29 cellular contexts compared by ENCODE assay signal in the genomic region with DNA sequence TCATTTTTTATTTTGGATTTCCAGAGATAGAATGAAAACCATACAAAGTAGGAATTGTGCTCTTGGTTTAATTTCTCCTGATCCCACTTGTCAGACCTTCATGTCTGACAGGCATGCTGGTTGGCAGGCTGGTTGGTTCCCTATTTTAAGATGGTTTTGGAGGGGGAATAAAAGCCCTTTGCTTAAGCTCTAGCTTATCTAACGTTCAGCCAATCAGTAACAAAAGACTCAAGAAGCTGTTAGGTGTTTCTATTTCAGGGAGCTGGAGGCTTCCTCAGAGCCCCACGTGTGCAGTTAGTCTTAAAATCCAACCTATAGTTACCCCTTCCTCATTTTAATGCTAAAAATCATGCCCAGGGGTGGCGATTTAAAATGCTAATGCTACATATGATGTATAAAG. TPM values are rescaled to one million over a fixed set of nuclear protein-coding genes. Genes with fewer than 3 reads are reported as not detected.
A peak's percentile ranks its signal among the peaks of the same experiment; 100 is the strongest.
DNase-seq lines count a peak whose midpoint lies in the region; ATAC-seq, FAIRE-seq and TF ChIP-seq lines count a peak whose summit lies in the region.
"Had no signal": no experiment of that assay in that cellular context is flagged by ENCODE, and none has a peak within 500 bp of the region (broad histone marks: within the 10 kb centered on the region; RNA-seq: fewer than 3 reads in every experiment).

No MANE protein-coding gene starts in this region.

- TF ChIP-seq CTCF in IMR-90 (conservative IDR thresholded peaks at IDR 0.05; ENCODE audit: low read depth, low read length) (no peak), K562 (IDR thresholded peaks at IDR 0.05 in 2 of 3, conservative IDR thresholded peaks at IDR 0.05 in 1 of 3; ENCODE audit: insufficient read depth in 2 of 3, low read depth in 1 of 3, low read length in 3 of 3) (no peak), WERI-Rb-1 (IDR thresholded peaks at IDR 0.05; ENCODE audit: low read depth, low read length) (no peak)

- no peak overlapping the region for H4K8ac ChIP-seq in IMR-90 (ENCODE audit: low read depth in 2 of 2, low read length in 2 of 2)

- H3K4me3 Mint-ChIP-seq in T-helper 2 cell treated with Interferon-gamma antibody and Interleukin-4, amounts not matched to agents 5 μg/mL and 100 μg/mL, for 36 hours = no peak overlapping the region
- H3K4me3 Mint-ChIP-seq: activated CD4-positive, alpha-beta T cell treated with anti-CD3 and anti-CD28 coated beads, Interleukin-2, amount 10 ng/mL, durations not matched to agents 7 days and 5 days; WTC11 had no signal

- H3K27me3 Mint-ChIP-seq in T-helper 2 cell treated with Interferon-gamma antibody and Interleukin-4, amounts not matched to agents 5 μg/mL and 100 μg/mL, for 36 hours (ENCODE audit: low read depth) = peaks cover 53% of the 10 kb centered on the region

- POLR2A ChIA-PET in IMR-90 (lab: Charles Lee; ENCODE audit: unreplicated experiment) (no interaction called here), K562 (lab: Yijun Ruan, JAX) (interaction anchor here (1.0 kb wide), 1 partner anchor 36 kb away, joined by 3 read pairs; no protein-coding TSS in a partner anchor)

- H2BK20ac ChIP-seq in IMR-90 (ENCODE audit: low read depth, low read length) = no peak overlapping the region

- no peaks in the 10 kb centered on the region for H3K79me2 ChIP-seq in K562 (ENCODE audit: control insufficient read depth, insufficient read depth, low read length)

- no peak overlapping the region for H4K91ac ChIP-seq in IMR-90 (ENCODE audit: insufficient read depth, low read depth, low read length)

- ATAC-seq in IMR-90 (ENCODE audit: low read depth) (no peak), K562 (no peak)
- ATAC-seq: activated T-cell treated with anti-CD3 and anti-CD28 coated beads, Interleukin-2, amount 50 U/mL, for 4 hours; HCT116; left lung; WTC11 had no signal

- no peak for FAIRE-seq in K562 (lab: Jason Lieb, UNC)
- FAIRE-seq: endothelial cell of umbilical vein had no signal

- no peak for TF ChIP-seq EP300 in K562 (IDR thresholded peaks at IDR 0.05; ENCODE audit: low read length)

- no peak overlapping the region for H2BK15ac ChIP-seq in IMR-90 (ENCODE audit: low read depth, low read length)

- H3K27ac ChIP-seq in IMR-90 (ENCODE audit: insufficient read depth, low read length) (no peak overlapping the region), K562 (ENCODE audit: extremely low read depth, low read depth, low read length) (no peak overlapping the region), WERI-Rb-1 (no peak overlapping the region)
- H3K27ac ChIP-seq: left lung, RWPE1, SK-N-MC, skin epidermis, tibial artery had no signal

- H3K4me1 Mint-ChIP-seq in T-helper 2 cell treated with Interferon-gamma antibody and Interleukin-4, amounts not matched to agents 5 μg/mL and 100 μg/mL, for 36 hours (ENCODE audit: low read depth) = peaks cover 23% of the 10 kb centered on the region

- BruUV-seq in IMR-90 (replicated peaks; lab: Mats Ljungman, UMichigan) (no TSS peak), K562 (replicated peaks; lab: Mats Ljungman, UMichigan) (no TSS peak)

- no peak overlapping the region for H3K23ac ChIP-seq in IMR-90 (ENCODE audit: low read depth, low read length)

- in situ Hi-C loops in IMR-90 (cut with MboI; ENCODE audit: low sequenced_read_pairs) = no loop called here
- in situ Hi-C loops in K562 (cut with MboI) = no loop called here
- in situ Hi-C loops in G401 (cut with HindIII; ENCODE audit: low sequenced_read_pairs) = no loop called here

- WGBS in IMR-90 (ENCODE audit: extremely low coverage in 2 of 2, insufficient read length in 1 of 2), 2 experiments = no CpG with 5 or more reads among the region's 3 CpGs
- 0% methylated on average over 3 of the region's 3 CpGs for WGBS in K562 (ENCODE audit: insufficient coverage, low coverage, missing lambda C conversion rate)

- CTCF ChIA-PET in IMR-90 (lab: Yijun Ruan, JAX) (no interaction called here), K562 (lab: Yijun Ruan, JAX; ENCODE audit: low intra/inter-chr PET ratio) (no interaction called here)

- no peak for DNase-seq in IMR-90
- peak; percentile 55 for DNase-seq in NOMO-1 treated with DMSO at 0.1 percent for 48 hours (lab: John Stamatoyannopoulos, UW; ENCODE audit: unreplicated experiment)
- DNase-seq in K562 (ENCODE audit: extremely low read depth in 1 of 4, low spot score in 3 of 4) = no peak
- no peak for DNase-seq in WERI-Rb-1
- DNase-seq in Ammon's horn (ENCODE audit: low spot score) = no peak
- no peak for DNase-seq in G401 (ENCODE audit: low spot score)
- no peak for DNase-seq in T-helper 2 cell treated with Interferon-gamma antibody and Interleukin-4, amounts not matched to agents 5 μg/mL and 100 μg/mL, for 36 hours (ENCODE audit: low spot score)
- DNase-seq: activated CD4-positive, alpha-beta T cell treated with anti-CD3 and anti-CD28 coated beads, Interleukin-2, amount 10 ng/mL, durations not matched to agents 7 days and 5 days; activated gamma-delta T cell treated with Interleukin-2 at 50 U/mL for 16 hours; activated T-cell treated with anti-CD3 and anti-CD28 coated beads, Interleukin-2, amount 50 U/mL, for 4 hours; CD4-positive, alpha-beta memory T cell; DMS53; GF-D8; left lung; NCI-H1092 treated with DMSO at 0.1 percent for 48 hours; NCI-H187; NCI-H69; nucleus accumbens; T-helper 2 cell; tibial artery had no signal

- H3K9me1 ChIP-seq in IMR-90 (ENCODE audit: insufficient read depth, low read length) (no peaks in the 10 kb centered on the region), K562 (ENCODE audit: control insufficient read depth, insufficient read depth, low read length) (no peaks in the 10 kb centered on the region)

- H3K36me3 ChIP-seq in IMR-90 (ENCODE audit: control insufficient read depth, insufficient read depth, low read length) (no peaks in the 10 kb centered on the region), K562 (ENCODE audit: control insufficient read depth, insufficient read depth, low read length) (no peaks in the 10 kb centered on the region), WERI-Rb-1 (no peaks in the 10 kb centered on the region)
- H3K36me3 ChIP-seq: left lung, tibial artery had no signal

- peaks cover 20% of the 10 kb centered on the region for H3K27me3 ChIP-seq in IMR-90 (ENCODE audit: control insufficient read depth, insufficient read depth, low read length)
- peaks cover 18 to 23% of the 10 kb centered on the region in 2 experiments for H3K27me3 ChIP-seq in K562 (ENCODE audit: control insufficient read depth in 2 of 2, insufficient read depth in 2 of 2, low read length in 2 of 2)
- H3K27me3 ChIP-seq in mononuclear cell (ENCODE audit: insufficient read depth, low read length) = no peaks in the 10 kb centered on the region
- H3K27me3 ChIP-seq in WERI-Rb-1 (ENCODE audit: insufficient read depth, low read depth, severe bottlenecking) = no peaks in the 10 kb centered on the region

- H2AFZ ChIP-seq in IMR-90 (replicated peaks; ENCODE audit: low read length, poor library complexity) (no peak overlapping the region), K562 (ENCODE audit: low read depth, low read length) (no peak overlapping the region)

- H3K9me3 Mint-ChIP-seq in T-helper 2 cell treated with Interferon-gamma antibody and Interleukin-4, amounts not matched to agents 5 μg/mL and 100 μg/mL, for 36 hours = no peaks in the 10 kb centered on the region
- H3K9me3 Mint-ChIP-seq: activated T-cell treated with anti-CD3 and anti-CD28 coated beads, Interleukin-2, amount 50 U/mL, for 4 hours; CD4-positive, alpha-beta memory T cell had no signal

- no peak overlapping the region for H2AK5ac ChIP-seq in IMR-90 (ENCODE audit: low read depth, low read length)

- dilution Hi-C loops in IMR-90 (cut with HindIII; ENCODE audit: low sequenced_read_pairs, unreplicated experiment) = no loop called here

- intact Hi-C loops in IMR-90 (cut with micrococcal nuclease) (no loop called here), K562 (cut with micrococcal nuclease) (no loop called here)

- TF ChIP-seq RAD21 in IMR-90 (IDR thresholded peaks at IDR 0.05; ENCODE audit: low read length) = no peak
- TF ChIP-seq RAD21 in K562 (CRISPR knock-in tag; conservative IDR thresholded peaks at IDR 0.05 in 1 of 2, IDR thresholded peaks at IDR 0.05 in 1 of 2) = no peak

- no peak overlapping the region for H4K5ac ChIP-seq in IMR-90 (ENCODE audit: low read depth, low read length)

- H4K20me1 ChIP-seq in IMR-90 (ENCODE audit: insufficient read depth, low read length) (no peaks in the 10 kb centered on the region), K562 (replicated peaks; ENCODE audit: control insufficient read depth, insufficient read depth, low read length) (peaks cover 3% of the 10 kb centered on the region; the same call in 1 of the 2 replicates)

- no peaks in the 10 kb centered on the region for H3K36me3 Mint-ChIP-seq in T-helper 2 cell treated with Interferon-gamma antibody and Interleukin-4, amounts not matched to agents 5 μg/mL and 100 μg/mL, for 36 hours (ENCODE audit: low read depth)
- H3K36me3 Mint-ChIP-seq: CD4-positive, alpha-beta memory T cell; WTC11 had no signal

- H3K4me3 ChIP-seq in IMR-90 (ENCODE audit: insufficient read depth, low read depth, low read length) (no peak overlapping the region), K562 (no peak overlapping the region), mononuclear cell (ENCODE audit: low read length) (peak overlapping the region; percentile 22), WERI-Rb-1 (ENCODE audit: low read depth, low read length) (no peak overlapping the region)
- H3K4me3 ChIP-seq: left lung, SK-N-MC, skin epidermis, tibial artery had no signal

- no peak overlapping the region for H3K56ac ChIP-seq in IMR-90 (ENCODE audit: extremely low read depth, insufficient read depth, low read length)

- H3K79me1 ChIP-seq in IMR-90 (ENCODE audit: low read depth in 1 of 2, low read length in 2 of 2) = no peaks in the 10 kb centered on the region

- H2BK5ac ChIP-seq in IMR-90 (ENCODE audit: low read depth, low read length, poor library complexity, severe bottlenecking) = no peak overlapping the region

- no peak overlapping the region for H3K14ac ChIP-seq in IMR-90 (replicated peaks; ENCODE audit: low read depth, low read length)

- no peak overlapping the region for H3K9ac ChIP-seq in IMR-90 (ENCODE audit: low read depth, low read length)
- H3K9ac ChIP-seq in K562 (ENCODE audit: insufficient read depth in 1 of 2, low read depth in 2 of 2, low read length in 2 of 2) = no peak overlapping the region

- TF ChIP-seq POLR2A in IMR-90 (IDR thresholded peaks at IDR 0.05; ENCODE audit: low read depth, low read length) (no peak), K562 (conservative IDR thresholded peaks at IDR 0.05) (no peak)

- no peaks in the 10 kb centered on the region for H3K9me3 ChIP-seq in IMR-90 (ENCODE audit: control insufficient read depth, insufficient read depth, low read length)
- no peaks in the 10 kb centered on the region for H3K9me3 ChIP-seq in K562 (replicated peaks; ENCODE audit: control insufficient read depth, insufficient read depth, low read depth, low read length)
- H3K9me3 ChIP-seq in mononuclear cell (ENCODE audit: low read depth, low read length) = no peaks in the 10 kb centered on the region
- no peaks in the 10 kb centered on the region for H3K9me3 ChIP-seq in WERI-Rb-1 (ENCODE audit: severe bottlenecking)
- H3K9me3 ChIP-seq: left lung, tibial artery had no signal

- H3K4me2 ChIP-seq in IMR-90 (ENCODE audit: low read depth, low read length) (no peak overlapping the region), K562 (ENCODE audit: insufficient read depth, low read length) (no peak overlapping the region)

- H3K4ac ChIP-seq in IMR-90 (ENCODE audit: low read depth, low read length) = no peak overlapping the region

- H3K4me1 ChIP-seq in IMR-90 (ENCODE audit: control insufficient read depth, insufficient read depth, low read length) (no peaks in the 10 kb centered on the region), K562 (replicated peaks in 1 of 2; ENCODE audit: control insufficient read depth in 2 of 2, insufficient read depth in 2 of 2, low read length in 2 of 2) (no peaks in the 10 kb centered on the region; a peak in 1 of 5 replicates), mononuclear cell (ENCODE audit: insufficient read depth, low read length) (peaks cover 43% of the 10 kb centered on the region)
- H3K4me1 ChIP-seq: left lung, tibial artery had no signal

- no peak overlapping the region for H2BK120ac ChIP-seq in IMR-90 (ENCODE audit: low read depth, low read length)

- no peak overlapping the region for H3K18ac ChIP-seq in IMR-90 (ENCODE audit: low read depth, low read length)

- H3K27ac Mint-ChIP-seq in T-helper 2 cell treated with Interferon-gamma antibody and Interleukin-4, amounts not matched to agents 5 μg/mL and 100 μg/mL, for 36 hours = no peak overlapping the region
- H3K27ac Mint-ChIP-seq: WTC11 had no signal

- peak overlapping the region; percentile 28 for H2AK9ac ChIP-seq in IMR-90 (replicated peaks; ENCODE audit: low read depth, low read length, poor library complexity)

RNA-seq across cellular contexts. Expression of a gene that starts 40.5 kb away (rescaled TPM):
- total RNA-seq in IMR-90 (2012; rRNA removed) (under 0.01 TPM in 2 replicates), K562 (2014; rRNA removed) (0.04 and 0.27 TPM in 2 replicates), K562 (2014; rRNA removed; fragmentation: Illumina TruSeq; extraction: Trizol) (0.04 TPM in 1 of 2 replicates, not detected in the other), K562 (2015; rRNA removed; fragmentation: Illumina TruSeq; extraction: Trizol) (0.04 TPM in 1 of 2 replicates, not detected in the other), K562 (2021) (0.04 and 0.09 TPM in 2 replicates), mononuclear cell (under 0.01 TPM)
- polyA plus RNA-seq in IMR-90 (2012; rRNA removed) (0.03 and 0.07 TPM in 2 replicates), K562 (2011; rRNA removed) (0.04 and 0.11 TPM in 2 replicates), K562 (2014; fragmentation: Illumina TruSeq; extraction: Trizol) (0.03 and 0.04 TPM in 2 replicates), K562 (2014; fragmentation: Nextera tagmentation; extraction: Ambion mirVana) (not detected), K562 (2014; rRNA removed) (0.04 and 0.07 TPM in 2 replicates)
- 0.04 TPM in 2 replicates for polyA plus RNA-seq in IMR-90 (2012; cell fraction: cytosol; rRNA removed)
- polyA plus RNA-seq in IMR-90 (2012; cell fraction: nucleus; rRNA removed; ENCODE audit: low replicate concordance) = 0.15 and 0.25 TPM in 2 replicates
- 0.33 and 1.4 TPM in 2 replicates for total RNA-seq in K562 (2011; cell fraction: chromatin; rRNA removed; ENCODE audit: low replicate concordance)
- 0.53 and 1.0 TPM in 2 replicates for total RNA-seq in K562 (2011; cell fraction: nucleolus; rRNA removed)
- total RNA-seq in K562 (2011; cell fraction: nucleoplasm; rRNA removed) = 0.51 and 0.53 TPM in 2 replicates
- 0.04 and 0.13 TPM in 2 replicates for polyA plus RNA-seq in K562 (2011; cell fraction: cytosol; rRNA removed)
- 0.34 and 0.57 TPM in 2 replicates for polyA plus RNA-seq in K562 (2011; cell fraction: nucleus; rRNA removed)
- polyA plus RNA-seq in K562 (2012) = 0.15 and 0.17 TPM in 2 replicates
- polyA minus RNA-seq in K562 (2011; rRNA and poly(A)+ RNA removed) = 0.12 and 0.14 TPM in 2 replicates
- 0.38 TPM in 1 of 2 replicates, not detected in the other for polyA minus RNA-seq in K562 (2011; cell fraction: cytosol; rRNA and poly(A)+ RNA removed)
- 0.22 and 0.27 TPM in 2 replicates for polyA minus RNA-seq in K562 (2011; cell fraction: nucleus; rRNA and poly(A)+ RNA removed)
- not detected in 2 replicates for total RNA-seq in G401 (2014; rRNA removed; shearing (Covaris generic))
- total RNA-seq: activated CD4-positive, alpha-beta T cell treated with anti-CD3 and anti-CD28 coated beads, Interleukin-2, amount 10 ng/mL, durations not matched to agents 7 days and 5 days; CD4-positive, alpha-beta memory T cell; cerebellum; endothelial cell of umbilical vein; pulmonary artery endothelial cell; WTC11 had no signal
- polyA plus RNA-seq: endothelial cell of umbilical vein had no signal

RNA-seq across cellular contexts. Expression of a gene that starts 47.0 kb away (rescaled TPM):
- total RNA-seq in IMR-90 (2012; rRNA removed) (not detected in 2 replicates), K562 (2014; rRNA removed) (not detected in 2 replicates), K562 (2014; rRNA removed; fragmentation: Illumina TruSeq; extraction: Trizol) (not detected in 2 replicates), K562 (2015; rRNA removed; fragmentation: Illumina TruSeq; extraction: Trizol) (not detected in 2 replicates), K562 (2021) (not detected in 2 replicates), mononuclear cell (5.7 TPM)
- polyA plus RNA-seq in IMR-90 (2012; rRNA removed) (0.03 TPM in 1 of 2 replicates, not detected in the other), K562 (2011; rRNA removed) (0.21 TPM in 1 of 2 replicates, not detected in the other), K562 (2014; fragmentation: Illumina TruSeq; extraction: Trizol) (not detected in 2 replicates), K562 (2014; fragmentation: Nextera tagmentation; extraction: Ambion mirVana) (not detected), K562 (2014; rRNA removed) (0.03 TPM in 1 of 2 replicates, not detected in the other)
- polyA plus RNA-seq in IMR-90 (2012; cell fraction: cytosol; rRNA removed) = 0.01 TPM in 1 of 2 replicates, not detected in the other
- not detected in 2 replicates for polyA plus RNA-seq in IMR-90 (2012; cell fraction: nucleus; rRNA removed; ENCODE audit: low replicate concordance)
- total RNA-seq in K562 (2011; cell fraction: chromatin; rRNA removed; ENCODE audit: low replicate concordance) = not detected in 2 replicates
- not detected in 2 replicates for total RNA-seq in K562 (2011; cell fraction: nucleolus; rRNA removed)
- not detected in 2 replicates for total RNA-seq in K562 (2011; cell fraction: nucleoplasm; rRNA removed)
- not detected in 2 replicates for polyA plus RNA-seq in K562 (2011; cell fraction: cytosol; rRNA removed)
- not detected in 2 replicates for polyA plus RNA-seq in K562 (2011; cell fraction: nucleus; rRNA removed)
- polyA plus RNA-seq in K562 (2012) = 0.17 TPM in 1 of 2 replicates, not detected in the other
- not detected in 2 replicates for polyA minus RNA-seq in K562 (2011; rRNA and poly(A)+ RNA removed)
- not detected in 2 replicates for polyA minus RNA-seq in K562 (2011; cell fraction: cytosol; rRNA and poly(A)+ RNA removed)
- polyA minus RNA-seq in K562 (2011; cell fraction: nucleus; rRNA and poly(A)+ RNA removed) = not detected in 2 replicates
- total RNA-seq in G401 (2014; rRNA removed; shearing (Covaris generic)) = not detected in 2 replicates
- total RNA-seq: endothelial cell of umbilical vein, pulmonary artery endothelial cell had no signal
- polyA plus RNA-seq: endothelial cell of umbilical vein had no signal
